9 cellular contexts compared by ENCODE assay signal in the genomic region with DNA sequence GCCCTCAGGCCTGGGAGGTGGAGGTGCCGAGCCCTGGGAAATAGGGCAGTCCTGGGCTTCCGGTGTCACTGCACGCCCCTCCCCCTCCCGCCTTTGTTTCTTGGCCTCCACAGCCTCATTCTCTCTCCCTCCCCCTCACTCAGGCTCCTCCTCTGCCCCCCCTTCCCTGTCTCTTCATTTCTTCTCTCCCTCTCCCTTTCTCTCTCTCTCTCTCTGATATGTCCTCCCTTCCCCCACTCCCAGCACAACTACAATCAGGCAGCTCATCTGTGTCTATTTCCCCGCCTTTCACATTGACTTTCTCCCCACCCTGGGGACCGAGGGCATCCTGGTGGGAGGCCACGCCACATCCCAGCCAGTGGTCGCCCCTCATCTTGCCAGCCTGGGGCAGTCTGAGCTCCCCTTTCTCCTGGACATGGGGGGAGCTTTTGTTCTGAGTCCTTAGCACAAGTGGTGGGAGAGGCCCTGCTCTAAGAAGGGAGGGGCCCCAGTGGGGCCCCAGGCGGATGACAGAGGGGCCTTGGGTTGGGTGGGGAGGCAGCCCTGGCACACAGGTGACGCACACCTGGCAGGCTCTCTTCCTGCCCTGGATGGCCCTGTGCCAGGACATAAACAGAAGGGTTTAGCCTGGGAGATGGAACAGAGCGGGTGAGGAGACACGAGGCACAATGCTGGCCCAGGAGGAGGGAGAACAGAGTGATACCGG. TPM values are rescaled to one million over a fixed set of nuclear protein-coding genes. Genes with fewer than 3 reads are reported as not detected.
A peak's percentile ranks its signal among the peaks of the same experiment; 100 is the strongest.
DNase-seq lines count a peak whose midpoint lies in the region; FAIRE-seq and TF ChIP-seq lines count a peak whose summit lies in the region.
"Had no signal": no experiment of that assay in that cellular context is flagged by ENCODE, and none has a peak within 500 bp of the region (broad histone marks: within the 10 kb centered on the region; RNA-seq: fewer than 3 reads in every experiment).

No MANE protein-coding gene starts in this region.

- no peak for FAIRE-seq in H54 (lab: Jason Lieb, UNC)
- FAIRE-seq: GM18507 had no signal

- no peak for TF ChIP-seq CTCF in hepatocyte (IDR thresholded peaks at IDR 0.05; ENCODE audit: poor library complexity)

- no peaks in the 10 kb centered on the region for H3K9me3 ChIP-seq in hepatocyte (ENCODE audit: low read depth)

- no peaks in the 10 kb centered on the region for H3K36me3 ChIP-seq in hepatocyte (replicated peaks; ENCODE audit: insufficient read depth, low read depth)

- no peak overlapping the region for H3K4me3 ChIP-seq in hepatocyte
- no peak overlapping the region for H3K4me3 ChIP-seq in skin epidermis

- no peaks in the 10 kb centered on the region for H4K20me1 ChIP-seq in hepatocyte (ENCODE audit: insufficient read depth, poor library complexity, severe bottlenecking)

- H3K27me3 ChIP-seq in hepatocyte: no peaks in the 10 kb centered on the region

- DNase-seq in DMS53 (lab: John Stamatoyannopoulos, UW) (peak; percentile 98), NCI-H345 (lab: John Stamatoyannopoulos, UW) (peak; percentile 94), activated T-helper 1 cell treated with Interleukin-2 at 50 U/mL for 16 hours (ENCODE audit: low read depth) (peak; percentile 27), hepatocyte (ENCODE audit: low spot score) (peak; percentile 44), H54 (ENCODE audit: insufficient read length, low spot score) (no peak), D341Med (ENCODE audit: low spot score) (no peak), GDM1 (lab: John Stamatoyannopoulos, UW) (no peak)

- H2AFZ ChIP-seq in hepatocyte: no peak overlapping the region

- peaks cover 40% of the 10 kb centered on the region for H3K79me2 ChIP-seq in hepatocyte

- TF ChIP-seq POLR2A in H54 (IDR thresholded peaks at IDR 0.05; ENCODE audit: low read depth, low read length): no peak

- H3K4me2 ChIP-seq in hepatocyte: peak overlapping the region; percentile 42

- 69% methylated on average over 11 of the region's 13 CpGs for WGBS in hepatocyte (ENCODE audit: low lambda C conversion rate, missing lambda C conversion rate)

- H3K9me2 ChIP-seq in hepatocyte (replicated peaks; ENCODE audit: insufficient read depth): no peaks in the 10 kb centered on the region

- peak overlapping the region; percentile 65 for H3K27ac ChIP-seq in hepatocyte
- H3K27ac ChIP-seq in skin epidermis: peak overlapping the region; percentile 19 to 91 (median 84)

- peaks cover 22% of the 10 kb centered on the region for H3K4me1 ChIP-seq in hepatocyte (ENCODE audit: insufficient read depth)

RNA-seq across cellular contexts. Expression of a gene that starts 40.1 kb away (rescaled TPM):
- total RNA-seq in hepatocyte: 157 and 163 TPM in 2 replicates
- polyA plus RNA-seq in hepatocyte: 310 and 327 TPM in 2 replicates

Comparison
In these comparisons a context has a peak if more than half of its experiments do, and no peak if none do; other contexts are left out.
1. DNase-seq: peak in DMS53 (single experiment), NCI-H345 (single experiment), activated T-helper 1 cell treated with Interleukin-2 at 50 U/mL for 16 hours (single experiment) and hepatocyte (single experiment); none in H54 (single experiment), D341Med (single experiment) and GDM1 (single experiment).